In genomic region chr17:67514998-67515397, GRCh38 we compare ENCODE assay signal across 1 cellular context.
TF ChIP-seq lines count a peak whose summit lies in the region.

No MANE protein-coding gene starts in this region.

TF ChIP-seq in SK-N-SH treated with all-trans-retinoic acid at 6 μM for 48 hours, 23 proteins besides CTCF, POLR2A, EP300 and RAD21 (continued from another document):
- TF ChIP-seq POU6F1 (CRISPR knock-in tag; IDR thresholded peaks at IDR 0.05; ENCODE audit: borderline replicate concordance, low read depth) (no peak), ESRRG (CRISPR knock-in tag; IDR thresholded peaks at IDR 0.05) (no peak), RARB (CRISPR knock-in tag; IDR thresholded peaks at IDR 0.05) (no peak), ZNF8 (CRISPR knock-in tag; IDR thresholded peaks at IDR 0.05) (no peak), CSDC2 (CRISPR knock-in tag; IDR thresholded peaks at IDR 0.05) (no peak)
